In genomic region chr7:76293407-76293901, GRCh38 we compare ENCODE assay signal across 12 cellular contexts. TPM values are rescaled to one million over a fixed set of nuclear protein-coding genes. Genes with fewer than 3 reads are reported as not detected.
DNase-seq lines count a peak whose midpoint lies in the region; ATAC-seq, FAIRE-seq and TF ChIP-seq lines count a peak whose summit lies in the region.
"Had no signal": no experiment of that assay in that cellular context is flagged by ENCODE, and none has a peak within 500 bp of the region (broad histone marks: within the 10 kb centered on the region; RNA-seq: fewer than 3 reads in every experiment).

No MANE protein-coding gene starts in this region.

- H2AFZ ChIP-seq in GM23248: no peak overlapping the region
- no peak overlapping the region for H2AFZ ChIP-seq in astrocyte (ENCODE audit: low read depth, low read length)

- H3F3A ChIP-seq in GM23248 (ENCODE audit: insufficient read depth): peaks cover 48% of the 10 kb centered on the region

- H3K9ac ChIP-seq in GM23248 (0 out of 2 replicates have a peak overlapping the region, but pooled peaks have one; percentile 81), astrocyte (ENCODE audit: low read length) (no peak overlapping the region)

- intact Hi-C loops in left lung (cut with DNase I): no loop called here

- no peak overlapping the region for H3K4me3 Mint-ChIP-seq in astrocyte (ENCODE audit: unreplicated experiment)
- H3K4me3 Mint-ChIP-seq in stimulated activated effector memory CD8-positive, alpha-beta T cell treated with anti-CD3 and anti-CD28 coated beads, Interleukin-12 subunit alpha, Interleukin-12 subunit beta, amount 100 ng/mL, for 72 hours: no peak overlapping the region
- H3K4me3 Mint-ChIP-seq in naive thymus-derived CD8-positive, alpha-beta T cell: no peak overlapping the region
- H3K4me3 Mint-ChIP-seq: activated naive CD8-positive, alpha-beta T cell; stimulated activated memory B cell treated with anti-CD40 and anti-IgM and Interleukin-4, amounts not matched to agents 10 μg/mL and 1 μg/mL and 100 μg/mL, for 72 hours had no signal

- H3K9me3 Mint-ChIP-seq in astrocyte (ENCODE audit: unreplicated experiment): no peaks in the 10 kb centered on the region
- no peaks in the 10 kb centered on the region for H3K9me3 Mint-ChIP-seq in stimulated activated effector memory CD8-positive, alpha-beta T cell treated with anti-CD3 and anti-CD28 coated beads, Interleukin-12 subunit alpha, Interleukin-12 subunit beta, amount 100 ng/mL, for 72 hours
- H3K9me3 Mint-ChIP-seq in naive thymus-derived CD8-positive, alpha-beta T cell: no peaks in the 10 kb centered on the region
- H3K9me3 Mint-ChIP-seq: stimulated activated memory B cell treated with anti-CD40 and anti-IgM and Interleukin-4, amounts not matched to agents 10 μg/mL and 1 μg/mL and 100 μg/mL, for 72 hours had no signal

- FAIRE-seq in astrocyte (lab: Jason Lieb, UNC): no peak

- DNase-seq in GM23248: no peak
- no peak for DNase-seq in astrocyte (ENCODE audit: low read depth)
- DNase-seq in left lung: no peak
- DNase-seq in stimulated activated effector memory CD8-positive, alpha-beta T cell treated with anti-CD3 and anti-CD28 coated beads, Interleukin-12 subunit alpha, Interleukin-12 subunit beta, amount 100 ng/mL, for 72 hours (ENCODE audit: low spot score in 2 of 2): no peak
- no peak for DNase-seq in naive thymus-derived CD8-positive, alpha-beta T cell
- DNase-seq in NCI-H2107 (lab: John Stamatoyannopoulos, UW): no peak
- DNase-seq: activated CD4-positive, alpha-beta T cell treated with anti-CD3 and anti-CD28 coated beads, Interleukin-2, amount 50 U/mL, for 1 hour; NCI-H2227 treated with DMSO at 0.1 percent for 48 hours had no signal

- H3K27ac Mint-ChIP-seq in astrocyte (ENCODE audit: unreplicated experiment): peak overlapping the region; percentile 16
- H3K27ac Mint-ChIP-seq in stimulated activated effector memory CD8-positive, alpha-beta T cell treated with anti-CD3 and anti-CD28 coated beads, Interleukin-12 subunit alpha, Interleukin-12 subunit beta, amount 100 ng/mL, for 72 hours: peak overlapping the region; percentile 17
- peak overlapping the region in 3 of 10 donors; percentile 9 to 49 (median 13) for H3K27ac Mint-ChIP-seq in naive thymus-derived CD8-positive, alpha-beta T cell
- H3K27ac Mint-ChIP-seq: activated naive CD8-positive, alpha-beta T cell; stimulated activated memory B cell treated with anti-CD40 and anti-IgM and Interleukin-4, amounts not matched to agents 10 μg/mL and 1 μg/mL and 100 μg/mL, for 72 hours had no signal

- peaks cover 38% of the 10 kb centered on the region for H3K4me1 Mint-ChIP-seq in astrocyte (ENCODE audit: low read depth, unreplicated experiment)
- H3K4me1 Mint-ChIP-seq in stimulated activated effector memory CD8-positive, alpha-beta T cell treated with anti-CD3 and anti-CD28 coated beads, Interleukin-12 subunit alpha, Interleukin-12 subunit beta, amount 100 ng/mL, for 72 hours: peaks cover 21% of the 10 kb centered on the region
- peaks cover 4 to 10% (median 8%) of the 10 kb centered on the region in 4 donors for H3K4me1 Mint-ChIP-seq in naive thymus-derived CD8-positive, alpha-beta T cell

- in situ Hi-C loops in GM23248 (cut with MboI): no loop called here

- H3K9me2 ChIP-seq in GM23248 (ENCODE audit: insufficient read depth): no peaks in the 10 kb centered on the region

- H3K36me3 ChIP-seq in GM23248 (ENCODE audit: low read depth) (no peaks in the 10 kb centered on the region), astrocyte (ENCODE audit: insufficient read depth, low read length) (no peaks in the 10 kb centered on the region), left lung (no peaks in the 10 kb centered on the region)

- no peaks in the 10 kb centered on the region for H4K20me1 ChIP-seq in GM23248 (ENCODE audit: insufficient read depth)
- no peaks in the 10 kb centered on the region for H4K20me1 ChIP-seq in astrocyte (ENCODE audit: insufficient read depth, low read length)

- H3K4me1 ChIP-seq in GM23248 (ENCODE audit: insufficient read depth) (peaks cover 58% of the 10 kb centered on the region), astrocyte (ENCODE audit: insufficient read depth, low read length) (peaks cover 40% of the 10 kb centered on the region), left lung (peaks cover 51 to 61% of the 10 kb centered on the region in 2 donors)

- no peaks in the 10 kb centered on the region for H3K9me3 ChIP-seq in GM23248 (ENCODE audit: low read depth)
- no peaks in the 10 kb centered on the region for H3K9me3 ChIP-seq in astrocyte (ENCODE audit: insufficient read depth, low read depth, low read length)
- H3K9me3 ChIP-seq in left lung: no peaks in the 10 kb centered on the region

- H3K27ac ChIP-seq in GM23248 (peak overlapping the region; percentile 93), astrocyte (ENCODE audit: low read depth, low read length) (peak overlapping the region; percentile 97), left lung (peak overlapping the region; percentile 85 to 99)

- TF ChIP-seq CTCF in astrocyte (IDR thresholded peaks at IDR 0.05; ENCODE audit: insufficient read depth, low read depth, low read length): no peak
- TF ChIP-seq CTCF in left lung (IDR thresholded peaks at IDR 0.05): no peak

- H3K4me2 ChIP-seq in GM23248 (ENCODE audit: unreplicated experiment) (no peak overlapping the region), astrocyte (ENCODE audit: low read length) (peak overlapping the region; percentile 84)

- ATAC-seq in left lung: no peak
- ATAC-seq in stimulated activated effector memory CD8-positive, alpha-beta T cell treated with anti-CD3 and anti-CD28 coated beads, Interleukin-12 subunit alpha, Interleukin-12 subunit beta, amount 100 ng/mL, for 72 hours: no peak
- ATAC-seq in HG03135 (IDR thresholded peaks at IDR 0.05; ENCODE audit: unreplicated experiment): no peak
- ATAC-seq in GM21381 (IDR thresholded peaks at IDR 0.05; ENCODE audit: unreplicated experiment): no peak
- no peak for ATAC-seq in naive thymus-derived CD8-positive, alpha-beta T cell
- ATAC-seq: stimulated activated memory B cell treated with anti-CD40 and anti-IgM and Interleukin-4, amounts not matched to agents 10 μg/mL and 1 μg/mL and 100 μg/mL, for 72 hours had no signal

- H3K4me3 ChIP-seq in GM23248: no peak overlapping the region
- H3K4me3 ChIP-seq in astrocyte (ENCODE audit: insufficient read depth, low read depth, low read length): no peak overlapping the region
- H3K4me3 ChIP-seq in left lung: no peak overlapping the region

- H3K27me3 Mint-ChIP-seq in astrocyte (ENCODE audit: low read depth, unreplicated experiment): no peaks in the 10 kb centered on the region
- no peaks in the 10 kb centered on the region for H3K27me3 Mint-ChIP-seq in naive thymus-derived CD8-positive, alpha-beta T cell
- H3K27me3 Mint-ChIP-seq: activated naive CD8-positive, alpha-beta T cell had no signal

- H3K36me3 Mint-ChIP-seq in astrocyte (ENCODE audit: low read depth, unreplicated experiment): no peaks in the 10 kb centered on the region
- H3K36me3 Mint-ChIP-seq in stimulated activated effector memory CD8-positive, alpha-beta T cell treated with anti-CD3 and anti-CD28 coated beads, Interleukin-12 subunit alpha, Interleukin-12 subunit beta, amount 100 ng/mL, for 72 hours: no peaks in the 10 kb centered on the region
- no peaks in the 10 kb centered on the region for H3K36me3 Mint-ChIP-seq in naive thymus-derived CD8-positive, alpha-beta T cell
- H3K36me3 Mint-ChIP-seq: activated naive CD8-positive, alpha-beta T cell; stimulated activated memory B cell treated with anti-CD40 and anti-IgM and Interleukin-4, amounts not matched to agents 10 μg/mL and 1 μg/mL and 100 μg/mL, for 72 hours had no signal

- 85 to 87% methylated on average over 8 of the region's 8 CpGs for WGBS in GM23248 (ENCODE audit: low coverage in 1 of 2, low lambda C conversion rate in 2 of 2, missing lambda C conversion rate in 2 of 2), 2 experiments

- H3K27me3 ChIP-seq in GM23248 (replicated peaks; ENCODE audit: insufficient read depth): no peaks in the 10 kb centered on the region
- H3K27me3 ChIP-seq in astrocyte (ENCODE audit: insufficient read depth, low read length): no peaks in the 10 kb centered on the region
- H3K27me3 ChIP-seq in left lung: no peaks in the 10 kb centered on the region

- POLR2A ChIA-PET in naive thymus-derived CD8-positive, alpha-beta T cell (lab: Charles Lee): no interaction called here

- H3K79me2 ChIP-seq in GM23248 (ENCODE audit: insufficient read depth): no peaks in the 10 kb centered on the region
- H3K79me2 ChIP-seq in astrocyte (ENCODE audit: insufficient read depth, low read length): no peaks in the 10 kb centered on the region

RNA-seq across cellular contexts. Expression of gene HSPB1, which starts 9.0 kb away (rescaled TPM):
- total RNA-seq in GM23248 (2014; rRNA removed; shearing (Covaris generic)): 79.5 and 96.5 TPM in 2 replicates
- polyA plus RNA-seq in GM23248 (2016; fragmentation: Nextera tagmentation; extraction: Ambion mirVana): 1,542 and 1,564 TPM in 2 replicates
- total RNA-seq in astrocyte: 933 and 1,069 TPM in 2 replicates
- total RNA-seq in left lung: 100 to 1,000 TPM; 482 to 951 TPM
- total RNA-seq in naive thymus-derived CD8-positive, alpha-beta T cell: 10 to 100 TPM; 48.5 to 49.4 TPM
- 100 to 1,000 TPM in 2 of 3 donors, 10 to 100 TPM in 1; 96.4 to 128 (median 125) TPM for polyA plus RNA-seq in naive thymus-derived CD8-positive, alpha-beta T cell
